In the genomic region with DNA sequence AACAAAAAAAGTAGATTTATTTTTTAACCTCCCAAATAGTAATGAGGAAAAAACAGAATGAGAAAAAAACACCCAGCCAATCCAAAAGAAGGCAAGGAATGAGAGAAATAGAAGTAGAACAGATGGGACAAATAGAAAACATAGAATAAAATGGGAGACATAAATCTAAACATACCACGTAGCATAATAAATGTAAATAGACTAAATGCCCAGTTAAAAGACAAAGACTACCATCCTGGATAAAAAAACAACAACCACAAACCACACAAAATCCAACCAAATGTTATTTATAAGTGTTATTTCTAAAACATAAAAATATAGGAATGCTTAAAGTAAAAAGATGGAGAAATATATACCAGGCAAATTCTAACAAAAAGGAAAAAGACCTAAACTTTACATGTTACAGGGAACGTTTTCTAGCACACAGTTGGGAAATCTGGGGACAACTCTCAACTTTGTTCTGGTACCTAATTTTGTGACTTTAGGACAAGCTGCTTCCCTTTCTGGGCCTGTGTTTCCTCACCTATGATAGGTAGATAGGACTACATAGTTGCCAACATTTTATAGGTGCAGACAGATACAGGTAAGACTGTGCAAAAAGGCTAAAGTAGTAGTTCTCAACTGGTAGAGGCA, we compare ENCODE assay signal across 26 cellular contexts.
"Had no signal": no experiment of that assay in that cellular context is flagged by ENCODE, and none has a peak within 500 bp of the region (broad histone marks: within the 10 kb centered on the region; RNA-seq: fewer than 3 reads in every experiment).

No MANE protein-coding gene starts in this region.

- H3K4me1 ChIP-seq: neural progenitor cell, pancreas, psoas muscle, right lobe of liver, sigmoid colon, stomach, thyroid gland, tibial nerve, upper lobe of left lung, vagina had no signal

- H3K27me3 Mint-ChIP-seq: naive thymus-derived CD4-positive, alpha-beta T cell; stimulated activated naive B cell treated with anti-CD40 and anti-IgM and Interleukin-4, amounts not matched to agents 10 μg/mL and 1 μg/mL and 100 μg/mL, for 72 hours; stimulated activated naive CD8-positive, alpha-beta T cell treated with anti-CD3 and anti-CD28 coated beads, Interleukin-15, Interleukin-2, amounts not matched to agents 100 ng/mL and 50 ng/mL, for 24 hours had no signal

- H3K27ac Mint-ChIP-seq: naive thymus-derived CD4-positive, alpha-beta T cell; nephron; neural progenitor cell; stimulated activated naive B cell treated with anti-CD40 and anti-IgM and Interleukin-4, amounts not matched to agents 10 μg/mL and 1 μg/mL and 100 μg/mL, for 72 hours; stimulated activated naive CD8-positive, alpha-beta T cell treated with anti-CD3 and anti-CD28 coated beads, Interleukin-15, Interleukin-2, amounts not matched to agents 100 ng/mL and 50 ng/mL, for 24 hours had no signal

- H3K27me3 ChIP-seq: neural progenitor cell, pancreas, right lobe of liver, sigmoid colon, stomach, thyroid gland, tibial nerve, upper lobe of left lung, vagina had no signal

- H3K9me3 ChIP-seq: pancreas, psoas muscle, right lobe of liver, stomach, thoracic aorta, thyroid gland, tibial nerve, upper lobe of left lung, vagina had no signal

- DNase-seq: naive thymus-derived CD4-positive, alpha-beta T cell; natural killer cell; nucleus accumbens; psoas muscle; right cardiac atrium; right lobe of liver; sigmoid colon; small intestine; stimulated activated CD4-positive, alpha-beta T cell treated with anti-CD3 and anti-CD28 coated beads, Interleukin-15, amount 100 ng/mL, for 24 hours; stimulated activated CD4-positive, alpha-beta T cell treated with anti-CD3 and anti-CD28 coated beads, Interleukin-2, amount 100 ng/mL, for 24 hours; stimulated activated CD4-positive, alpha-beta T cell treated with anti-CD3 and anti-CD28 coated beads, Interleukin-2, amount 100 ng/mL, for 48 hours; stimulated activated CD4-positive, alpha-beta T cell treated with anti-CD3 and anti-CD28 coated beads, Interleukin-4, amount 100 ng/mL, for 24 hours; stimulated activated naive B cell treated with anti-CD40 and anti-IgM and Interleukin-4, amounts not matched to agents 10 μg/mL and 1 μg/mL and 100 μg/mL, for 72 hours; stimulated activated naive CD4-positive, alpha-beta T cell treated with Interleukin-2 at 50 U/mL for 16 hours; stomach; thyroid gland; trophoblast cell; upper lobe of left lung had no signal

- H3K27ac ChIP-seq: neural progenitor cell, pancreas, psoas muscle, right lobe of liver, sigmoid colon, stomach, thoracic aorta, thyroid gland, tibial nerve, upper lobe of left lung, vagina had no signal

- H3K9me3 Mint-ChIP-seq: natural killer cell; neural progenitor cell; stimulated activated effector memory CD8-positive, alpha-beta T cell treated with anti-CD3 and anti-CD28 coated beads, Interleukin-12 subunit alpha, Interleukin-12 subunit beta, amount 100 ng/mL, for 72 hours; stimulated activated naive CD8-positive, alpha-beta T cell treated with anti-CD3 and anti-CD28 coated beads, Interleukin-15, Interleukin-2, amounts not matched to agents 100 ng/mL and 50 ng/mL, for 24 hours had no signal

- H3K4me1 Mint-ChIP-seq: nephron had no signal

- H3K4me3 ChIP-seq: neural progenitor cell, pancreas, psoas muscle, right lobe of liver, sigmoid colon, stomach, thoracic aorta, thyroid gland, tibial nerve, upper lobe of left lung, vagina had no signal

- H3K36me3 ChIP-seq: pancreas had no signal

- ATAC-seq: naive thymus-derived CD4-positive, alpha-beta T cell; natural killer cell; pancreas; psoas muscle; right cardiac atrium; right lobe of liver; stimulated activated effector memory CD8-positive, alpha-beta T cell treated with anti-CD3 and anti-CD28 coated beads, Interleukin-12 subunit alpha, Interleukin-12 subunit beta, amount 100 ng/mL, for 72 hours; stimulated activated naive B cell treated with anti-CD40 and anti-IgM and Interleukin-4, amounts not matched to agents 10 μg/mL and 1 μg/mL and 100 μg/mL, for 72 hours had no signal

- H3K4me3 Mint-ChIP-seq: naive thymus-derived CD4-positive, alpha-beta T cell; natural killer cell; nephron; neural progenitor cell; stimulated activated effector memory CD8-positive, alpha-beta T cell treated with anti-CD3 and anti-CD28 coated beads, Interleukin-12 subunit alpha, Interleukin-12 subunit beta, amount 100 ng/mL, for 72 hours; stimulated activated naive B cell treated with anti-CD40 and anti-IgM and Interleukin-4, amounts not matched to agents 10 μg/mL and 1 μg/mL and 100 μg/mL, for 72 hours; stimulated activated naive CD8-positive, alpha-beta T cell treated with anti-CD3 and anti-CD28 coated beads, Interleukin-15, Interleukin-2, amounts not matched to agents 100 ng/mL and 50 ng/mL, for 24 hours had no signal
